Comparison of ENCODE assay signal across 1 cellular context in the genomic region with DNA sequence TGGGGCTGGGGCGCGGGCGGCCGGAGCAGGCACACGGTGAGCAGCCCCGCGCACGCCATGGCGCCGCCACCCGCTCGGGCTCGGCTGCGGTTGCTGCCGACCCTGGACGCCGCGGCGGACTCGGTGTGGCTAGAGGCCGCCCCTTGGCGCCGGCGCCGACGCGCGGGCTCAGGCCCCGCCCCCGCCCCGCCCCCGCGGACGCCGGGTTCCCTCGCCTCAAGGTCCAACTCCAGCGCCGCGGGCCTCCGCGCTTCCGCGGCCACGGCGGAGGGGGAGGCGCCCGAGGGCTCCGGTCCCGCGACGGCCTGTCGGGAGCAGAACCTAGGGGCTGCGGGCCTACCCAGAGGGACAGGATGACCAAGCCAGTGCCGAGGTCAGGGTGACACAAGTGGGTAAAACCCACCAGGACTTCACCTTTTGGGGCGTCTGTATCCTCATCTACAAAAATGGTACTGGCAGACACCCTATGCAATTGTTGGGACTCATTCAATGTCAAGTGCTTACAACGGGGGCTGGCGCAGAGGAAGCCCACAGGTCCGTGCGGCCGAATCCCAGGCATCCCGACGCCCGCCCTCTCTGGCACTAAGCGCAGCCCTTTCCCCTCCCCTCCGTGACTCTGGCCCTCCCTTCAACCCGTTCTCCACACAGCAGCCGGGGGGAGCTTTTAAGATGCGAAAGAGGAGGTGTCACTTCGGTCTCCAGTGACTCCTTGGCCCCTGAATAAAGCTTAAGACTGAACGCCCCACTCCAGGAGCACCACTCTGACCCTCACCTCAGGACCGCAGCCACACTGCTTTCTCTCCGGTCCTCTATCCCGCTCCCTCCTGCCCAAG.
TF ChIP-seq lines count a peak whose summit lies in the region.

A gene with protein sequence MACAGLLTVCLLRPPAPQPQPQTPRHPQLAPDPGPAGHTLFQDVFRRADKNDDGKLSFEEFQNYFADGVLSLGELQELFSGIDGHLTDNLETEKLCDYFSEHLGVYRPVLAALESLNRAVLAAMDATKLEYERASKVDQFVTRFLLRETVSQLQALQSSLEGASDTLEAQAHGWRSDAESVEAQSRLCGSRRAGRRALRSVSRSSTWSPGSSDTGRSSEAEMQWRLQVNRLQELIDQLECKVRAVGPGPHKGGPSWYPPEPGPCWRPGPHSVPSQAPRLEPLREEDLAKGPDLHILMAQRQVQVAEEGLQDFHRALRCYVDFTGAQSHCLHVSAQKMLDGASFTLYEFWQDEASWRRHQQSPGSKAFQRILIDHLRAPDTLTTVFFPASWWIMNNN (minus strand): TSS at position 135 of the 833 bp plus-strand sequence. CDS start 76 bp downstream, at position 59.

TF ChIP-seq in endothelial cell of umbilical vein, 7 proteins besides CTCF, POLR2A, EP300 and RAD21:
- TF ChIP-seq, protein P1, sequence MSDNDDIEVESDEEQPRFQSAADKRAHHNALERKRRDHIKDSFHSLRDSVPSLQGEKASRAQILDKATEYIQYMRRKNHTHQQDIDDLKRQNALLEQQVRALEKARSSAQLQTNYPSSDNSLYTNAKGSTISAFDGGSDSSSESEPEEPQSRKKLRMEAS (IDR thresholded peaks at IDR 0.05; ENCODE audit: insufficient read depth, insufficient read length), result no peak
- TF ChIP-seq POLR2AphosphoS5 (IDR thresholded peaks at IDR 0.05; ENCODE audit: insufficient read depth, low read depth, low read length), result peak; percentile 76
